Comparison of ENCODE assay signal across 25 cellular contexts in genomic region chr2:29420484-29420883, GRCh38.
DNase-seq lines count a peak whose midpoint lies in the region; ATAC-seq, FAIRE-seq and TF ChIP-seq lines count a peak whose summit lies in the region.
"Had no signal": no experiment of that assay in that cellular context is flagged by ENCODE, and none has a peak within 500 bp of the region (broad histone marks: within the 10 kb centered on the region; RNA-seq: fewer than 3 reads in every experiment).

No MANE protein-coding gene starts in this region.

- DNase-seq in astrocyte (ENCODE audit: low read depth) (no peak), endodermal cell (no peak), nephron progenitor cell (peak; percentile 21), retina (peak; percentile 32), SJCRH30 (no peak)
- DNase-seq: AML-193; Caco-2; CD4-positive, alpha-beta memory T cell; GDM1; H7; Karpas-422; NCI-H1092; NCI-H1417 treated with DMSO at 0.1 percent for 48 hours; NCI-H187; NCI-H2081 treated with DMSO at 0.1 percent for 48 hours; NCI-H524; NCI-H774 had no signal

- H3K9me3 Mint-ChIP-seq in astrocyte (ENCODE audit: unreplicated experiment): no peaks in the 10 kb centered on the region
- no peaks in the 10 kb centered on the region for H3K9me3 Mint-ChIP-seq in endodermal cell
- peaks cover 3% of the 10 kb centered on the region for H3K9me3 Mint-ChIP-seq in nephron progenitor cell
- no peaks in the 10 kb centered on the region for H3K9me3 Mint-ChIP-seq in stimulated activated memory B cell treated with anti-CD40 and anti-IgM and Interleukin-4, amounts not matched to agents 10 μg/mL and 1 μg/mL and 100 μg/mL, for 72 hours

- H3K4me1 Mint-ChIP-seq in astrocyte (ENCODE audit: low read depth, unreplicated experiment): peaks cover 9% of the 10 kb centered on the region
- peaks cover 19% of the 10 kb centered on the region for H3K4me1 Mint-ChIP-seq in endodermal cell
- H3K4me1 Mint-ChIP-seq in nephron progenitor cell: peaks cover 75% of the 10 kb centered on the region
- H3K4me1 Mint-ChIP-seq in stimulated activated memory B cell treated with anti-CD40 and anti-IgM and Interleukin-4, amounts not matched to agents 10 μg/mL and 1 μg/mL and 100 μg/mL, for 72 hours: no peaks in the 10 kb centered on the region
- H3K4me1 Mint-ChIP-seq: CD4-positive, alpha-beta memory T cell had no signal

- no peak overlapping the region for H3K27ac Mint-ChIP-seq in astrocyte (ENCODE audit: unreplicated experiment)
- no peak overlapping the region for H3K27ac Mint-ChIP-seq in endodermal cell
- peak overlapping the region; percentile 88 for H3K27ac Mint-ChIP-seq in nephron progenitor cell
- no peak overlapping the region for H3K27ac Mint-ChIP-seq in stimulated activated memory B cell treated with anti-CD40 and anti-IgM and Interleukin-4, amounts not matched to agents 10 μg/mL and 1 μg/mL and 100 μg/mL, for 72 hours
- H3K27ac Mint-ChIP-seq: CD4-positive, alpha-beta memory T cell had no signal

- H3K9me3 ChIP-seq in astrocyte (ENCODE audit: insufficient read depth, low read depth, low read length) (no peaks in the 10 kb centered on the region), endodermal cell (ENCODE audit: control insufficient read depth, low read length) (no peaks in the 10 kb centered on the region), SJCRH30 (replicated peaks) (no peaks in the 10 kb centered on the region)
- H3K9me3 ChIP-seq: A549, Caco-2 had no signal

- H3K36me3 ChIP-seq in astrocyte (ENCODE audit: insufficient read depth, low read length) (no peaks in the 10 kb centered on the region), endodermal cell (ENCODE audit: control insufficient read depth, insufficient read depth, low read length) (no peaks in the 10 kb centered on the region), SJCRH30 (no peaks in the 10 kb centered on the region)
- H3K36me3 ChIP-seq: BLaER1 treated with 17β-estradiol and CSF1 and Interleukin-3, amounts not matched to agents 10 nM and 100 nM had no signal

- no peak overlapping the region for H3K27ac ChIP-seq in astrocyte (ENCODE audit: low read depth, low read length)
- peak overlapping the region; percentile 68 for H3K27ac ChIP-seq in endodermal cell (ENCODE audit: low read depth, low read length)
- no peak overlapping the region; the same call in 1 of the 2 replicates for H3K27ac ChIP-seq in SJCRH30
- H3K27ac ChIP-seq: A549; BLaER1 treated with 17β-estradiol and CSF1 and Interleukin-3, amounts not matched to agents 10 nM and 100 nM had no signal

- H3K4me3 ChIP-seq in astrocyte (ENCODE audit: insufficient read depth, low read depth, low read length) (no peak overlapping the region), endodermal cell (ENCODE audit: low read length) (no peak overlapping the region), SJCRH30 (no peak overlapping the region)
- H3K4me3 ChIP-seq: A549; BLaER1 treated with 17β-estradiol and CSF1 and Interleukin-3, amounts not matched to agents 10 nM and 100 nM had no signal

- TF ChIP-seq CTCF in astrocyte (IDR thresholded peaks at IDR 0.05; ENCODE audit: insufficient read depth, low read depth, low read length) (no peak), endodermal cell (conservative IDR thresholded peaks at IDR 0.05) (no peak), nephron progenitor cell (IDR thresholded peaks at IDR 0.05) (no peak)

- H3K4me3 Mint-ChIP-seq in astrocyte (ENCODE audit: unreplicated experiment) (no peak overlapping the region), endodermal cell (no peak overlapping the region), nephron progenitor cell (peak overlapping the region; percentile 59)
- no peak overlapping the region for H3K4me3 Mint-ChIP-seq in stimulated activated memory B cell treated with anti-CD40 and anti-IgM and Interleukin-4, amounts not matched to agents 10 μg/mL and 1 μg/mL and 100 μg/mL, for 72 hours
- H3K4me3 Mint-ChIP-seq: CD4-positive, alpha-beta memory T cell had no signal

- H3K9ac ChIP-seq in astrocyte (ENCODE audit: low read length) (no peak overlapping the region), endodermal cell (ENCODE audit: extremely low read depth, low read length, poor library complexity, severe bottlenecking) (no peak overlapping the region)
- H3K9ac ChIP-seq: BLaER1 treated with 17β-estradiol and CSF1 and Interleukin-3, amounts not matched to agents 10 nM and 100 nM had no signal

- no peaks in the 10 kb centered on the region for H3K36me3 Mint-ChIP-seq in astrocyte (ENCODE audit: low read depth, unreplicated experiment)
- H3K36me3 Mint-ChIP-seq in endodermal cell (ENCODE audit: low read depth): no peaks in the 10 kb centered on the region
- H3K36me3 Mint-ChIP-seq in nephron progenitor cell (ENCODE audit: low read depth): no peaks in the 10 kb centered on the region
- no peaks in the 10 kb centered on the region for H3K36me3 Mint-ChIP-seq in stimulated activated memory B cell treated with anti-CD40 and anti-IgM and Interleukin-4, amounts not matched to agents 10 μg/mL and 1 μg/mL and 100 μg/mL, for 72 hours
- H3K36me3 Mint-ChIP-seq: CD4-positive, alpha-beta memory T cell had no signal

- H2AFZ ChIP-seq in astrocyte (ENCODE audit: low read depth, low read length): no peak overlapping the region

- FAIRE-seq in astrocyte (lab: Jason Lieb, UNC): no peak
- FAIRE-seq: A549, GM12891, GM19239, HepG2 had no signal

- H4K20me1 ChIP-seq in astrocyte (ENCODE audit: insufficient read depth, low read length): no peaks in the 10 kb centered on the region
- H4K20me1 ChIP-seq: BLaER1 treated with 17β-estradiol and CSF1 and Interleukin-3, amounts not matched to agents 10 nM and 100 nM had no signal

- H3K27me3 Mint-ChIP-seq in astrocyte (ENCODE audit: low read depth, unreplicated experiment) (peaks cover 8% of the 10 kb centered on the region), endodermal cell (ENCODE audit: insufficient read depth) (peaks cover 6% of the 10 kb centered on the region), nephron progenitor cell (ENCODE audit: low read depth, poor library complexity) (peaks cover 7% of the 10 kb centered on the region)
- H3K27me3 Mint-ChIP-seq in stimulated activated memory B cell treated with anti-CD40 and anti-IgM and Interleukin-4, amounts not matched to agents 10 μg/mL and 1 μg/mL and 100 μg/mL, for 72 hours: peaks cover 30% of the 10 kb centered on the region

- no peaks in the 10 kb centered on the region for H3K79me2 ChIP-seq in astrocyte (ENCODE audit: insufficient read depth, low read length)

- H3K4me2 ChIP-seq in astrocyte (ENCODE audit: low read length): peak overlapping the region; percentile 15
- H3K4me2 ChIP-seq: A549; BLaER1 treated with 17β-estradiol and CSF1 and Interleukin-3, amounts not matched to agents 10 nM and 100 nM had no signal

- H3K4me1 ChIP-seq in astrocyte (ENCODE audit: insufficient read depth, low read length) (no peaks in the 10 kb centered on the region), endodermal cell (ENCODE audit: control insufficient read depth, insufficient read depth, low read length) (peaks cover 4% of the 10 kb centered on the region), SJCRH30 (peaks cover 25% of the 10 kb centered on the region)
- H3K4me1 ChIP-seq: A549, Caco-2 had no signal

- H3K27me3 ChIP-seq in astrocyte (ENCODE audit: insufficient read depth, low read length) (peaks cover 18% of the 10 kb centered on the region), endodermal cell (ENCODE audit: control insufficient read depth, insufficient read depth, low read length, poor library complexity, severe bottlenecking) (no peaks in the 10 kb centered on the region), SJCRH30 (no peaks in the 10 kb centered on the region)
- H3K27me3 ChIP-seq: BLaER1 treated with 17β-estradiol and CSF1 and Interleukin-3, amounts not matched to agents 10 nM and 100 nM had no signal

- ATAC-seq in GM21737 (IDR thresholded peaks at IDR 0.05; ENCODE audit: unreplicated experiment): no peak
- no peak for ATAC-seq in stimulated activated memory B cell treated with anti-CD40 and anti-IgM and Interleukin-4, amounts not matched to agents 10 μg/mL and 1 μg/mL and 100 μg/mL, for 72 hours
- ATAC-seq: A549, HepG2, SK-N-SH treated with all-trans-retinoic acid at 6 μM for 48 hours had no signal

- 68 to 80% methylated on average over 9 of the region's 9 CpGs for WGBS in endodermal cell (ENCODE audit: insufficient coverage in 1 of 2, insufficient read length in 1 of 2), 2 experiments

Comparison
In these comparisons a context has a peak if more than half of its experiments do, and no peak if none do; other contexts are left out.
1. DNase-seq: peak in nephron progenitor cell (single experiment) and retina (single experiment); none in astrocyte (single experiment), endodermal cell (single experiment) and SJCRH30 (0 of 2).